In the genomic region with DNA sequence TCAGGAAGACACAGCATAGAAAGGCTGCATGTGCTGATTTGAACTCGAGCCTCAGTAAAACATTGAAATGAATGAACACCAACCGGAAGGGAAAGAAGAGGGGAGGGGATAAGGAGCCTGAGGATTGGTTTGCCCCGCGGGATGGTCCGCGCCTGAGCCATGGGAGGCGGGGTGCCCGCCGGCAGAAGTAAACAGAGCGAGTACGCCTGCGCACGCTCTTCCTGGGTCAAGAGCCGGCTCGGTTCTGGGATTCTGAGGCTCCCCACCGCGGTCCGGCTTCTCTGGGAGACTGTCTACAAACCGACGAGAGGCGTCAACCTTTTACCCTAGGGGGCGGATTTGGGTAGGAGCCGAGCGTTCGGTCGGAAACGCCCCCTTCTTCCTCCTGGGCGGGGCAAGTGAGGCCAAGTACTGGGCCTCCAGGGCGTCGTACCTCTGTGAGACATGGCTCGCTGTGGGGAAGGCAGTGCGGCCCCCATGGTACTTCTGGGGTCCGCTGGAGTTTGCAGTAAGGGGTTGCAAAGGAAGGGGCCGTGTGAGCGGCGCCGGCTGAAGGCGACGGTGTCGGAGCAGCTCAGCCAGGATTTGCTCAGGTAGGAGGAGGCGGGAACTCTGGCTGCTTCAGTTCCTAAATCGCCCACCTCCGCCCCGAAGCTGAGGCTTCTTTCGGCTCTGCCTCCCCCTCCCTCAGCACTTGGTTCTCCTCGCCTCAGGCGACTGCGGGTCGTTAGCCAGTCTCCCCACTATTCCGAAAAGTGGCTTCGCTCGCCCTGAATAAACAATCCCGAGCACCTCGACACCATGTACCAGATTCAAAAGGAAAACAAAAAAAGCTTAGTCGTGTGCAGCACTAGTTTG, we compare ENCODE assay signal across 8 cellular contexts. TPM values are rescaled to one million over a fixed set of nuclear protein-coding genes. Genes with fewer than 3 reads are reported as not detected.
DNase-seq lines count a peak whose midpoint lies in the region; ATAC-seq, FAIRE-seq and TF ChIP-seq lines count a peak whose summit lies in the region.

Gene BTBD8 (plus strand): TSS at position 218 of the 858 bp plus-strand sequence. CDS start 227 bp downstream, at position 445.

- H3K27me3 ChIP-seq in astrocyte (ENCODE audit: insufficient read depth, low read length) (no peaks in the 10 kb centered on the region), hepatocyte (no peaks in the 10 kb centered on the region), rectal smooth muscle tissue (ENCODE audit: control insufficient read depth, insufficient read depth, low read length) (no peaks in the 10 kb centered on the region), uterus (no peaks in the 10 kb centered on the region)

- H3K36me3 Mint-ChIP-seq in T-helper 2 cell treated with Interferon-gamma antibody and Interleukin-4, amounts not matched to agents 5 μg/mL and 100 μg/mL, for 36 hours (ENCODE audit: low read depth) = peaks cover 7% of the 10 kb centered on the region
- H3K36me3 Mint-ChIP-seq in astrocyte (ENCODE audit: low read depth, unreplicated experiment) = peaks cover 5% of the 10 kb centered on the region

- H3K9me3 Mint-ChIP-seq in T-helper 2 cell treated with Interferon-gamma antibody and Interleukin-4, amounts not matched to agents 5 μg/mL and 100 μg/mL, for 36 hours = peaks cover 18% of the 10 kb centered on the region
- peaks cover 7% of the 10 kb centered on the region for H3K9me3 Mint-ChIP-seq in astrocyte (ENCODE audit: unreplicated experiment)

- H3K4me1 Mint-ChIP-seq in T-helper 2 cell treated with Interferon-gamma antibody and Interleukin-4, amounts not matched to agents 5 μg/mL and 100 μg/mL, for 36 hours (ENCODE audit: low read depth) = peaks cover 10% of the 10 kb centered on the region
- H3K4me1 Mint-ChIP-seq in astrocyte (ENCODE audit: low read depth, unreplicated experiment) = no peaks in the 10 kb centered on the region

- H3K4me3 Mint-ChIP-seq in T-helper 2 cell treated with Interferon-gamma antibody and Interleukin-4, amounts not matched to agents 5 μg/mL and 100 μg/mL, for 36 hours = peak within 1 kb of the TSS; percentile 93
- H3K4me3 Mint-ChIP-seq in astrocyte (ENCODE audit: unreplicated experiment) = peak within 1 kb of the TSS; percentile 94

- H3K9ac ChIP-seq in astrocyte (ENCODE audit: low read length) = peak within 1 kb of the TSS; percentile 75
- peak within 1 kb of the TSS; percentile 92 for H3K9ac ChIP-seq in rectal smooth muscle tissue (ENCODE audit: low read length)

- H3K4me1 ChIP-seq in astrocyte (ENCODE audit: insufficient read depth, low read length) = no peaks in the 10 kb centered on the region
- peaks cover 2% of the 10 kb centered on the region for H3K4me1 ChIP-seq in hepatocyte (ENCODE audit: insufficient read depth)
- H3K4me1 ChIP-seq in rectal smooth muscle tissue (ENCODE audit: control insufficient read depth, insufficient read depth, low read length) = peaks cover 2% of the 10 kb centered on the region
- no peaks in the 10 kb centered on the region for H3K4me1 ChIP-seq in uterus

- peak within 1 kb of the TSS; percentile 94 for H2AFZ ChIP-seq in astrocyte (ENCODE audit: low read depth, low read length)
- H2AFZ ChIP-seq in hepatocyte = peak within 1 kb of the TSS; percentile 95

- H3K36me3 ChIP-seq in astrocyte (ENCODE audit: insufficient read depth, low read length) (no peaks in the 10 kb centered on the region), hepatocyte (replicated peaks; ENCODE audit: insufficient read depth, low read depth) (no peaks in the 10 kb centered on the region), rectal smooth muscle tissue (ENCODE audit: control insufficient read depth, insufficient read depth, low read length) (no peaks in the 10 kb centered on the region), uterus (no peaks in the 10 kb centered on the region)

- DNase-seq in NCI-H1694 (lab: John Stamatoyannopoulos, UW) (peak; percentile 54), astrocyte (ENCODE audit: low read depth) (peak; percentile 60), hepatocyte (ENCODE audit: low spot score) (peak; percentile 88), uterus (peak; percentile 87 to 91)
- DNase-seq in T-helper 2 cell treated with Interferon-gamma antibody and Interleukin-4, amounts not matched to agents 5 μg/mL and 100 μg/mL, for 36 hours (ENCODE audit: low spot score) = peak; percentile 83

- peak within 1 kb of the TSS; percentile 86 for H3K27ac Mint-ChIP-seq in T-helper 2 cell treated with Interferon-gamma antibody and Interleukin-4, amounts not matched to agents 5 μg/mL and 100 μg/mL, for 36 hours
- peak within 1 kb of the TSS; percentile 76 for H3K27ac Mint-ChIP-seq in astrocyte (ENCODE audit: unreplicated experiment)

- ATAC-seq in GM18498 (IDR thresholded peaks at IDR 0.05; ENCODE audit: unreplicated experiment) (peak; percentile 98), HG02885 (IDR thresholded peaks at IDR 0.05; ENCODE audit: poor library complexity, unreplicated experiment) (peak; percentile 96)

- TF ChIP-seq POLR2A in uterus (IDR thresholded peaks at IDR 0.05) = peak; percentile 46 to 65

- WGBS in hepatocyte (ENCODE audit: low lambda C conversion rate, missing lambda C conversion rate) = 1% methylated on average over 55 of the region's 55 CpGs

- H4K20me1 ChIP-seq in astrocyte (ENCODE audit: insufficient read depth, low read length) = no peaks in the 10 kb centered on the region
- H4K20me1 ChIP-seq in hepatocyte (ENCODE audit: insufficient read depth, poor library complexity, severe bottlenecking) = no peaks in the 10 kb centered on the region

- H3K9me3 ChIP-seq in astrocyte (ENCODE audit: insufficient read depth, low read depth, low read length) (no peaks in the 10 kb centered on the region), hepatocyte (ENCODE audit: low read depth) (peaks cover under 1% of the 10 kb centered on the region), uterus (no peaks in the 10 kb centered on the region)

- no peak for TF ChIP-seq CTCF in astrocyte (IDR thresholded peaks at IDR 0.05; ENCODE audit: insufficient read depth, low read depth, low read length)
- TF ChIP-seq CTCF in hepatocyte (IDR thresholded peaks at IDR 0.05; ENCODE audit: poor library complexity) = no peak
- TF ChIP-seq CTCF in uterus (IDR thresholded peaks at IDR 0.05) = peak in 2 of 4 experiments; percentile 5 to 13

- no peaks in the 10 kb centered on the region for H3K9me2 ChIP-seq in hepatocyte (replicated peaks; ENCODE audit: insufficient read depth)

- H3K4me2 ChIP-seq in astrocyte (ENCODE audit: low read length) (peak within 1 kb of the TSS; percentile 89), hepatocyte (peak within 1 kb of the TSS; percentile 73)

- H3K4me3 ChIP-seq in astrocyte (ENCODE audit: insufficient read depth, low read depth, low read length) (peak within 1 kb of the TSS; percentile 84), hepatocyte (peak within 1 kb of the TSS; percentile 82), rectal smooth muscle tissue (ENCODE audit: low read length) (peak within 1 kb of the TSS; percentile 95), uterus (peak within 1 kb of the TSS; percentile 66 to 67)

- intact Hi-C loops in uterus (cut with DNase I; ENCODE audit: low total_unique reads) = no loop called here

- no peaks in the 10 kb centered on the region for H3K27me3 Mint-ChIP-seq in T-helper 2 cell treated with Interferon-gamma antibody and Interleukin-4, amounts not matched to agents 5 μg/mL and 100 μg/mL, for 36 hours (ENCODE audit: low read depth)
- H3K27me3 Mint-ChIP-seq in astrocyte (ENCODE audit: low read depth, unreplicated experiment) = no peaks in the 10 kb centered on the region

- H3K79me2 ChIP-seq in astrocyte (ENCODE audit: insufficient read depth, low read length) = no peaks in the 10 kb centered on the region
- peaks cover 4% of the 10 kb centered on the region for H3K79me2 ChIP-seq in hepatocyte

- no peak within 1 kb of the TSS for H3K27ac ChIP-seq in astrocyte (ENCODE audit: low read depth, low read length)
- peak within 1 kb of the TSS; percentile 83 for H3K27ac ChIP-seq in hepatocyte
- H3K27ac ChIP-seq in rectal smooth muscle tissue (ENCODE audit: low read depth, low read length) = peak within 1 kb of the TSS; percentile 27
- peak within 1 kb of the TSS; percentile 84 to 87 for H3K27ac ChIP-seq in uterus

- no peak for FAIRE-seq in astrocyte (lab: Jason Lieb, UNC)

RNA-seq across cellular contexts. Expression of gene BTBD8, which starts in this region (rescaled TPM):
- total RNA-seq in astrocyte (1.4 and 1.8 TPM in 2 replicates), hepatocyte (6.0 and 6.1 TPM in 2 replicates), uterus (10 to 100 TPM in 1 of 4 donors, 1 to 10 TPM in 3; 3.7 to 15.2 (median 4.5) TPM)
- polyA plus RNA-seq in hepatocyte = 2.4 TPM in 2 replicates
